19 cellular contexts compared by ENCODE assay signal in the genomic region with DNA sequence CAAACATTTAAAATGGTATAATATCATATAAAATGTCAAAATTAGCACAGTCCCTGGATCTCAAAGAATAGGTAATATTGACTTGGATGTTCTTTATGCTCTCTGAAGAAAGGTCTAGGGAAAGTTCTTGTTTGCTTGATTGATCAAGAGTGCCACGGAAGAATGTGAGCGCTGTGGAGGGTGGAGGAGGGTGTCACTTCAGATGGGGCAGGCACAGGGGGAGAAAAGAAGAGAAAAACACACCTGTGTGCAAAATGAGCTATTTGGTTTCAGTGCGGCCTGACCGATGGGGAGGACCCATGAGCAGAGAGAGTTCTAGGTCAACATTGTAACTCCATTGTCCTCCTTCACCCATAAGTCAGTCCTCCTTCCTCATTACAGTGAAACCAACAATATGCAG. TPM values are rescaled to one million over a fixed set of nuclear protein-coding genes. Genes with fewer than 3 reads are reported as not detected.
"Had no signal": no experiment of that assay in that cellular context is flagged by ENCODE, and none has a peak within 500 bp of the region (broad histone marks: within the 10 kb centered on the region; RNA-seq: fewer than 3 reads in every experiment).

No MANE protein-coding gene starts in this region.

- H3K27ac Mint-ChIP-seq: activated CD4-positive, alpha-beta memory T cell treated with anti-CD3 and anti-CD28 coated beads for 36 hours; activated CD4-positive, alpha-beta T cell treated with anti-CD3 and anti-CD28 coated beads, Interleukin-2, amount 10 ng/mL, durations not matched to agents 7 days and 5 days; activated naive CD8-positive, alpha-beta T cell treated with anti-CD3 and anti-CD28 coated beads for 36 hours had no signal

- DNase-seq: activated CD4-positive, alpha-beta memory T cell treated with anti-CD3 and anti-CD28 coated beads for 36 hours; activated CD4-positive, alpha-beta T cell treated with anti-CD3 and anti-CD28 coated beads, Interleukin-2, amount 10 ng/mL, durations not matched to agents 7 days and 5 days; activated CD4-positive, CD25-positive, alpha-beta regulatory T cell; activated effector memory CD4-positive, alpha-beta T cell treated with anti-CD3 and anti-CD28 coated beads, Interleukin-2, amount 50 U/mL, for 16 hours; activated naive CD4-positive, alpha-beta T cell treated with Interleukin-2 at 50 U/mL for 16 hours; activated naive CD8-positive, alpha-beta T cell treated with anti-CD3 and anti-CD28 coated beads for 36 hours; activated T-cell treated with anti-CD3 and anti-CD28 coated beads, Interleukin-2, amount 50 U/mL, for 4 hours; brain microvascular endothelial cell; MG63; NCI-H1105; NCI-H1436; NCI-H1694 treated with DMSO at 0.1 percent for 48 hours; NCI-H2029 treated with DMSO at 0.1 percent for 48 hours; NCI-H446; NCI-H524; PC-3; SHP77; T-helper 1 cell had no signal

- ATAC-seq: activated T-cell treated with anti-CD3 and anti-CD28 coated beads, Interleukin-2, amount 50 U/mL, for 4 hours; PC-3; SK-N-SH treated with all-trans-retinoic acid at 6 μM for 48 hours had no signal

- H3K4me3 Mint-ChIP-seq: activated CD4-positive, alpha-beta memory T cell treated with anti-CD3 and anti-CD28 coated beads for 36 hours; activated CD4-positive, alpha-beta T cell treated with anti-CD3 and anti-CD28 coated beads, Interleukin-2, amount 10 ng/mL, durations not matched to agents 7 days and 5 days; activated naive CD8-positive, alpha-beta T cell treated with anti-CD3 and anti-CD28 coated beads for 36 hours; activated T-cell treated with anti-CD3 and anti-CD28 coated beads, Interleukin-2, amount 50 U/mL, for 4 hours had no signal

- H3K27me3 Mint-ChIP-seq: activated CD4-positive, alpha-beta memory T cell treated with anti-CD3 and anti-CD28 coated beads for 36 hours; activated CD4-positive, alpha-beta T cell treated with anti-CD3 and anti-CD28 coated beads, Interleukin-2, amount 10 ng/mL, durations not matched to agents 7 days and 5 days; activated naive CD8-positive, alpha-beta T cell treated with anti-CD3 and anti-CD28 coated beads for 36 hours had no signal

- H3K4me1 Mint-ChIP-seq: activated CD4-positive, alpha-beta T cell treated with anti-CD3 and anti-CD28 coated beads, Interleukin-2, amount 10 ng/mL, durations not matched to agents 7 days and 5 days; activated naive CD8-positive, alpha-beta T cell treated with anti-CD3 and anti-CD28 coated beads for 36 hours had no signal

- H3K9me3 Mint-ChIP-seq: activated CD4-positive, alpha-beta memory T cell treated with anti-CD3 and anti-CD28 coated beads for 36 hours; activated CD4-positive, alpha-beta T cell treated with anti-CD3 and anti-CD28 coated beads, Interleukin-2, amount 10 ng/mL, durations not matched to agents 7 days and 5 days; activated naive CD8-positive, alpha-beta T cell treated with anti-CD3 and anti-CD28 coated beads for 36 hours; activated T-cell treated with anti-CD3 and anti-CD28 coated beads, Interleukin-2, amount 50 U/mL, for 4 hours had no signal

RNA-seq across cellular contexts. Expression of a gene that starts 49.3 kb away (rescaled TPM):
- total RNA-seq: PC-3 had no signal
